ENCODE assay signal across 23 cellular contexts in the genomic region with DNA sequence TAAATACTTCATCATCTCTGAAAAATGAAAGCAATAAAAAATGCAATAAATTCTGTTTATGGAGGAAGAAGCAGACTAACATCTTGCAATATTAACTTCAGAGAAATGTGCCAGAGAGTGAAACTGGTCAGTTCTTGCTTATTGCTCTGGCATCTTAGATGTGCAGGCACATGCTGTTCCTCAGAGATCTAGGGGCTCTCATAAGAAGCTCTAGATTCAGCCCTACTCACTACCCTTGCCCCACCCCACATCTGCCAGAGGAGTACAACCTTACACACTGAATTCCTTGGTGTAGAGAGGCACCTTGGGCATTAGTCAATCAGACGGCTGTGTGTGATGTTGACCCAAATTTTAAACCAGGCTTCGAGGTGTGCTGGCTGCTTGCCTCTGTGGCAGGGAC.
"Had no signal": no experiment of that assay in that cellular context is flagged by ENCODE, and none has a peak within 500 bp of the region (broad histone marks: within the 10 kb centered on the region; RNA-seq: fewer than 3 reads in every experiment).

No MANE protein-coding gene starts in this region.

- FAIRE-seq: small intestine had no signal

- DNase-seq: islet precursor cell; left ventricle myocardium inferior; mesendoderm; naive B cell; natural killer cell; nephron progenitor cell; occipital lobe; ovary; small intestine; spleen; stimulated activated CD4-positive, alpha-beta T cell treated with anti-CD3 and anti-CD28 coated beads, Interleukin-4, amount 100 ng/mL, for 4 hours; stimulated activated CD8-positive, alpha-beta memory T cell treated with anti-CD3 and anti-CD28 coated beads, Interleukin-4, amount 100 ng/mL, for 48 hours; stimulated activated naive CD4-positive, alpha-beta T cell treated with Interleukin-2 at 50 U/mL for 16 hours; stimulated activated naive CD8-positive, alpha-beta T cell treated with anti-CD3 and anti-CD28 coated beads, Interleukin-15, amount 100 ng/mL, for 72 hours; substantia nigra; uterus had no signal

- ATAC-seq: natural killer cell; sciatic nerve; stimulated activated memory B cell treated with anti-CD40 and anti-IgM and Interleukin-4, amounts not matched to agents 10 μg/mL and 1 μg/mL and 100 μg/mL, for 72 hours; stimulated activated naive CD8-positive, alpha-beta T cell treated with anti-CD3 and anti-CD28 coated beads, Interleukin-15, amount 100 ng/mL, for 72 hours had no signal

- H3K4me3 ChIP-seq: left ventricle myocardium inferior, lung, neural progenitor cell, ovary, right atrium auricular region, spleen, tibial nerve, uterus had no signal

- H3K27ac ChIP-seq: left ventricle myocardium inferior, neural progenitor cell, neutrophil, ovary, right atrium auricular region, spleen, tibial nerve, uterus had no signal

- H3K27me3 ChIP-seq: neural progenitor cell, neutrophil, ovary, right atrium auricular region, spleen, tibial nerve, uterus had no signal

- H3K4me1 ChIP-seq: left ventricle myocardium inferior, neural progenitor cell, right atrium auricular region, spleen, tibial nerve, uterus had no signal

- H3K9me3 ChIP-seq: neutrophil, uterus had no signal

- H3K9ac ChIP-seq: neural progenitor cell had no signal

- H3K36me3 ChIP-seq: left ventricle myocardium inferior, neural progenitor cell, neutrophil, ovary, right atrium auricular region, spleen, tibial nerve, uterus had no signal
